ENCODE assay signal across 1 cellular context in the genomic region with DNA sequence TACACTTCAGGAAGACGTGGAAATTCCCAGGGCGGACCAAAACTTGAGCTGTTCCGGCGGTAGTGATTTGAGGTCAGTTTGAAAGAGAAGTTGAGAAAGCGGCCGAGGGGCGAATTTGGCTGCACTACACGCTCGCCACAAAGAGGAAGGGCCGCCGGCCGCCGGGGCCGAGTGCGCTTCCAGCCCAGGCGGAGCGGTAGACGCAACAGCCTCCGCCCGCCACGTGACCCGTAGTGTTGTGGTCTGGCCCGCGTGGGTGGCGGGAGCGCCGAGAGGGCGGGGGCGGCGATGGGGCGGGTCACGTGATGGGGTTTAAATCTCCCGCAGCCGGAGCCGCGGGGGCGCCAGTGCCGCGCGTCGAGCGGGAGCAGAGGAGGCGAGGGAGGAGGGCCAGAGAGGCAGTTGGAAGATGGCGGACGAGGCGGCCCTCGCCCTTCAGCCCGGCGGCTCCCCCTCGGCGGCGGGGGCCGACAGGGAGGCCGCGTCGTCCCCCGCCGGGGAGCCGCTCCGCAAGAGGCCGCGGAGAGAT.
A peak's percentile ranks its signal among the peaks of the same experiment; 100 is the strongest.
TF ChIP-seq lines count a peak whose summit lies in the region.

A gene (plus strand): TSS at position 344 of the 529 bp plus-strand sequence. CDS start 66 bp downstream, at position 410.

TF ChIP-seq in HepG2, 621 proteins besides CTCF, POLR2A, EP300 and RAD21 (continued from another document and continues in another):
- TF ChIP-seq, protein P1, sequence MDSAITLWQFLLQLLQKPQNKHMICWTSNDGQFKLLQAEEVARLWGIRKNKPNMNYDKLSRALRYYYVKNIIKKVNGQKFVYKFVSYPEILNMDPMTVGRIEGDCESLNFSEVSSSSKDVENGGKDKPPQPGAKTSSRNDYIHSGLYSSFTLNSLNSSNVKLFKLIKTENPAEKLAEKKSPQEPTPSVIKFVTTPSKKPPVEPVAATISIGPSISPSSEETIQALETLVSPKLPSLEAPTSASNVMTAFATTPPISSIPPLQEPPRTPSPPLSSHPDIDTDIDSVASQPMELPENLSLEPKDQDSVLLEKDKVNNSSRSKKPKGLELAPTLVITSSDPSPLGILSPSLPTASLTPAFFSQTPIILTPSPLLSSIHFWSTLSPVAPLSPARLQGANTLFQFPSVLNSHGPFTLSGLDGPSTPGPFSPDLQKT (CRISPR knock-in tag; IDR thresholded peaks at IDR 0.05; ENCODE audit: borderline replicate concordance): no peak
- TF ChIP-seq, protein P2, sequence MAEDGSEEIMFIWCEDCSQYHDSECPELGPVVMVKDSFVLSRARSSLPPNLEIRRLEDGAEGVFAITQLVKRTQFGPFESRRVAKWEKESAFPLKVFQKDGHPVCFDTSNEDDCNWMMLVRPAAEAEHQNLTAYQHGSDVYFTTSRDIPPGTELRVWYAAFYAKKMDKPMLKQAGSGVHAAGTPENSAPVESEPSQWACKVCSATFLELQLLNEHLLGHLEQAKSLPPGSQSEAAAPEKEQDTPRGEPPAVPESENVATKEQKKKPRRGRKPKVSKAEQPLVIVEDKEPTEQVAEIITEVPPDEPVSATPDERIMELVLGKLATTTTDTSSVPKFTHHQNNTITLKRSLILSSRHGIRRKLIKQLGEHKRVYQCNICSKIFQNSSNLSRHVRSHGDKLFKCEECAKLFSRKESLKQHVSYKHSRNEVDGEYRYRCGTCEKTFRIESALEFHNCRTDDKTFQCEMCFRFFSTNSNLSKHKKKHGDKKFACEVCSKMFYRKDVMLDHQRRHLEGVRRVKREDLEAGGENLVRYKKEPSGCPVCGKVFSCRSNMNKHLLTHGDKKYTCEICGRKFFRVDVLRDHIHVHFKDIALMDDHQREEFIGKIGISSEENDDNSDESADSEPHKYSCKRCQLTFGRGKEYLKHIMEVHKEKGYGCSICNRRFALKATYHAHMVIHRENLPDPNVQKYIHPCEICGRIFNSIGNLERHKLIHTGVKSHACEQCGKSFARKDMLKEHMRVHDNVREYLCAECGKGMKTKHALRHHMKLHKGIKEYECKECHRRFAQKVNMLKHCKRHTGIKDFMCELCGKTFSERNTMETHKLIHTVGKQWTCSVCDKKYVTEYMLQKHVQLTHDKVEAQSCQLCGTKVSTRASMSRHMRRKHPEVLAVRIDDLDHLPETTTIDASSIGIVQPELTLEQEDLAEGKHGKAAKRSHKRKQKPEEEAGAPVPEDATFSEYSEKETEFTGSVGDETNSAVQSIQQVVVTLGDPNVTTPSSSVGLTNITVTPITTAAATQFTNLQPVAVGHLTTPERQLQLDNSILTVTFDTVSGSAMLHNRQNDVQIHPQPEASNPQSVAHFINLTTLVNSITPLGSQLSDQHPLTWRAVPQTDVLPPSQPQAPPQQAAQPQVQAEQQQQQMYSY (CRISPR knock-in tag; IDR thresholded peaks at IDR 0.05): no peak
- TF ChIP-seq CEBPG (CRISPR knock-in tag; IDR thresholded peaks at IDR 0.05) (peak; percentile 76), ZNF160 (CRISPR knock-in tag; IDR thresholded peaks at IDR 0.05) (no peak; the same call in 1 of the 2 replicates), ZSCAN20 (CRISPR knock-in tag; IDR thresholded peaks at IDR 0.05; ENCODE audit: borderline replicate concordance) (0 out of 2 replicates have a peak, but pooled peaks have one; percentile 68), ZNF225 (CRISPR knock-in tag; IDR thresholded peaks at IDR 0.05) (peak; percentile 72; the same call in 1 of the 2 replicates), ZNF260 (CRISPR knock-in tag; IDR thresholded peaks at IDR 0.05; ENCODE audit: borderline replicate concordance, low read depth) (no peak), SUZ12 (IDR thresholded peaks at IDR 0.05; ENCODE audit: low read depth, low read length) (no peak), KLF16 (CRISPR knock-in tag; IDR thresholded peaks at IDR 0.05) (peak in 1 of 2 experiments; percentile 94; a peak in 2 of 4 replicates), MAFF (IDR thresholded peaks at IDR 0.05; ENCODE audit: low read depth, low read length) (no peak), KAT8 (CRISPR knock-in tag; IDR thresholded peaks at IDR 0.05) (peak; percentile 83), ZFP90 (CRISPR knock-in tag; IDR thresholded peaks at IDR 0.05; ENCODE audit: borderline replicate concordance) (no peak), ZNF20 (CRISPR knock-in tag; IDR thresholded peaks at IDR 0.05) (no peak), RXRA (CRISPR knock-in tag; IDR thresholded peaks at IDR 0.05) (no peak; the same call in 1 of the 2 replicates), BORCS8-MEF2B (CRISPR knock-in tag; IDR thresholded peaks at IDR 0.05) (peak; percentile 97), TARDBP (CRISPR knock-in tag; IDR thresholded peaks at IDR 0.05) (peak; percentile 88), ZNF644 (CRISPR knock-in tag; IDR thresholded peaks at IDR 0.05; ENCODE audit: low read depth) (no peak), MTA1 (CRISPR knock-in tag; IDR thresholded peaks at IDR 0.05; ENCODE audit: borderline replicate concordance) (no peak), CBFB (CRISPR knock-in tag; IDR thresholded peaks at IDR 0.05) (peak; percentile 96), CAMTA2 (CRISPR knock-in tag; IDR thresholded peaks at IDR 0.05; ENCODE audit: borderline replicate concordance) (peak; percentile 68; the same call in 1 of the 2 replicates), ZC3H4 (CRISPR knock-in tag; IDR thresholded peaks at IDR 0.05; ENCODE audit: borderline replicate concordance) (no peak)
- TF ChIP-seq, protein P3, sequence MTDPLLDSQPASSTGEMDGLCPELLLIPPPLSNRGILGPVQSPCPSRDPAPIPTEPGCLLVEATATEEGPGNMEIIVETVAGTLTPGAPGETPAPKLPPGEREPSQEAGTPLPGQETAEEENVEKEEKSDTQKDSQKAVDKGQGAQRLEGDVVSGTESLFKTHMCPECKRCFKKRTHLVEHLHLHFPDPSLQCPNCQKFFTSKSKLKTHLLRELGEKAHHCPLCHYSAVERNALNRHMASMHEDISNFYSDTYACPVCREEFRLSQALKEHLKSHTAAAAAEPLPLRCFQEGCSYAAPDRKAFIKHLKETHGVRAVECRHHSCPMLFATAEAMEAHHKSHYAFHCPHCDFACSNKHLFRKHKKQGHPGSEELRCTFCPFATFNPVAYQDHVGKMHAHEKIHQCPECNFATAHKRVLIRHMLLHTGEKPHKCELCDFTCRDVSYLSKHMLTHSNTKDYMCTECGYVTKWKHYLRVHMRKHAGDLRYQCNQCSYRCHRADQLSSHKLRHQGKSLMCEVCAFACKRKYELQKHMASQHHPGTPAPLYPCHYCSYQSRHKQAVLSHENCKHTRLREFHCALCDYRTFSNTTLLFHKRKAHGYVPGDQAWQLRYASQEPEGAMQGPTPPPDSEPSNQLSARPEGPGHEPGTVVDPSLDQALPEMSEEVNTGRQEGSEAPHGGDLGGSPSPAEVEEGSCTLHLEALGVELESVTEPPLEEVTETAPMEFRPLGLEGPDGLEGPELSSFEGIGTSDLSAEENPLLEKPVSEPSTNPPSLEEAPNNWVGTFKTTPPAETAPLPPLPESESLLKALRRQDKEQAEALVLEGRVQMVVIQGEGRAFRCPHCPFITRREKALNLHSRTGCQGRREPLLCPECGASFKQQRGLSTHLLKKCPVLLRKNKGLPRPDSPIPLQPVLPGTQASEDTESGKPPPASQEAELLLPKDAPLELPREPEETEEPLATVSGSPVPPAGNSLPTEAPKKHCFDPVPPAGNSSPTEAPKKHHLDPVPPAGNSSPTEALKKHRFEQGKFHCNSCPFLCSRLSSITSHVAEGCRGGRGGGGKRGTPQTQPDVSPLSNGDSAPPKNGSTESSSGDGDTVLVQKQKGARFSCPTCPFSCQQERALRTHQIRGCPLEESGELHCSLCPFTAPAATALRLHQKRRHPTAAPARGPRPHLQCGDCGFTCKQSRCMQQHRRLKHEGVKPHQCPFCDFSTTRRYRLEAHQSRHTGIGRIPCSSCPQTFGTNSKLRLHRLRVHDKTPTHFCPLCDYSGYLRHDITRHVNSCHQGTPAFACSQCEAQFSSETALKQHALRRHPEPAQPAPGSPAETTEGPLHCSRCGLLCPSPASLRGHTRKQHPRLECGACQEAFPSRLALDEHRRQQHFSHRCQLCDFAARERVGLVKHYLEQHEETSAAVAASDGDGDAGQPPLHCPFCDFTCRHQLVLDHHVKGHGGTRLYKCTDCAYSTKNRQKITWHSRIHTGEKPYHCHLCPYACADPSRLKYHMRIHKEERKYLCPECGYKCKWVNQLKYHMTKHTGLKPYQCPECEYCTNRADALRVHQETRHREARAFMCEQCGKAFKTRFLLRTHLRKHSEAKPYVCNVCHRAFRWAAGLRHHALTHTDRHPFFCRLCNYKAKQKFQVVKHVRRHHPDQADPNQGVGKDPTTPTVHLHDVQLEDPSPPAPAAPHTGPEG (CRISPR knock-in tag; IDR thresholded peaks at IDR 0.05): no peak
- TF ChIP-seq, protein P4, sequence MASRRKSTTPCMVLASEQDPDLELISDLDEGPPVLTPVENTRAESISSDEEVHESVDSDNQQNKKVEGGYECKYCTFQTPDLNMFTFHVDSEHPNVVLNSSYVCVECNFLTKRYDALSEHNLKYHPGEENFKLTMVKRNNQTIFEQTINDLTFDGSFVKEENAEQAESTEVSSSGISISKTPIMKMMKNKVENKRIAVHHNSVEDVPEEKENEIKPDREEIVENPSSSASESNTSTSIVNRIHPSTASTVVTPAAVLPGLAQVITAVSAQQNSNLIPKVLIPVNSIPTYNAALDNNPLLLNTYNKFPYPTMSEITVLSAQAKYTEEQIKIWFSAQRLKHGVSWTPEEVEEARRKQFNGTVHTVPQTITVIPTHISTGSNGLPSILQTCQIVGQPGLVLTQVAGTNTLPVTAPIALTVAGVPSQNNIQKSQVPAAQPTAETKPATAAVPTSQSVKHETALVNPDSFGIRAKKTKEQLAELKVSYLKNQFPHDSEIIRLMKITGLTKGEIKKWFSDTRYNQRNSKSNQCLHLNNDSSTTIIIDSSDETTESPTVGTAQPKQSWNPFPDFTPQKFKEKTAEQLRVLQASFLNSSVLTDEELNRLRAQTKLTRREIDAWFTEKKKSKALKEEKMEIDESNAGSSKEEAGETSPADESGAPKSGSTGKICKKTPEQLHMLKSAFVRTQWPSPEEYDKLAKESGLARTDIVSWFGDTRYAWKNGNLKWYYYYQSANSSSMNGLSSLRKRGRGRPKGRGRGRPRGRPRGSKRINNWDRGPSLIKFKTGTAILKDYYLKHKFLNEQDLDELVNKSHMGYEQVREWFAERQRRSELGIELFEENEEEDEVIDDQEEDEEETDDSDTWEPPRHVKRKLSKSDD (CRISPR knock-in tag; IDR thresholded peaks at IDR 0.05; ENCODE audit: low read depth): peak; percentile 85
- TF ChIP-seq, protein P5, sequence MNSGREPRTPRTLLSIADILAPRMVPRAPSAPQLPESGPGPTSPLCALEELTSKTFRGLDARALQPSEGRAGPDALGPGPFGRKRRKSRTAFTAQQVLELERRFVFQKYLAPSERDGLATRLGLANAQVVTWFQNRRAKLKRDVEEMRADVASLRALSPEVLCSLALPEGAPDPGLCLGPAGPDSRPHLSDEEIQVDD (CRISPR knock-in tag; IDR thresholded peaks at IDR 0.05; ENCODE audit: borderline replicate concordance): no peak
- TF ChIP-seq, protein P6, sequence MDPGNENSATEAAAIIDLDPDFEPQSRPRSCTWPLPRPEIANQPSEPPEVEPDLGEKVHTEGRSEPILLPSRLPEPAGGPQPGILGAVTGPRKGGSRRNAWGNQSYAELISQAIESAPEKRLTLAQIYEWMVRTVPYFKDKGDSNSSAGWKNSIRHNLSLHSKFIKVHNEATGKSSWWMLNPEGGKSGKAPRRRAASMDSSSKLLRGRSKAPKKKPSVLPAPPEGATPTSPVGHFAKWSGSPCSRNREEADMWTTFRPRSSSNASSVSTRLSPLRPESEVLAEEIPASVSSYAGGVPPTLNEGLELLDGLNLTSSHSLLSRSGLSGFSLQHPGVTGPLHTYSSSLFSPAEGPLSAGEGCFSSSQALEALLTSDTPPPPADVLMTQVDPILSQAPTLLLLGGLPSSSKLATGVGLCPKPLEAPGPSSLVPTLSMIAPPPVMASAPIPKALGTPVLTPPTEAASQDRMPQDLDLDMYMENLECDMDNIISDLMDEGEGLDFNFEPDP (CRISPR knock-in tag; conservative IDR thresholded peaks at IDR 0.05): no peak
- TF ChIP-seq, protein P7, sequence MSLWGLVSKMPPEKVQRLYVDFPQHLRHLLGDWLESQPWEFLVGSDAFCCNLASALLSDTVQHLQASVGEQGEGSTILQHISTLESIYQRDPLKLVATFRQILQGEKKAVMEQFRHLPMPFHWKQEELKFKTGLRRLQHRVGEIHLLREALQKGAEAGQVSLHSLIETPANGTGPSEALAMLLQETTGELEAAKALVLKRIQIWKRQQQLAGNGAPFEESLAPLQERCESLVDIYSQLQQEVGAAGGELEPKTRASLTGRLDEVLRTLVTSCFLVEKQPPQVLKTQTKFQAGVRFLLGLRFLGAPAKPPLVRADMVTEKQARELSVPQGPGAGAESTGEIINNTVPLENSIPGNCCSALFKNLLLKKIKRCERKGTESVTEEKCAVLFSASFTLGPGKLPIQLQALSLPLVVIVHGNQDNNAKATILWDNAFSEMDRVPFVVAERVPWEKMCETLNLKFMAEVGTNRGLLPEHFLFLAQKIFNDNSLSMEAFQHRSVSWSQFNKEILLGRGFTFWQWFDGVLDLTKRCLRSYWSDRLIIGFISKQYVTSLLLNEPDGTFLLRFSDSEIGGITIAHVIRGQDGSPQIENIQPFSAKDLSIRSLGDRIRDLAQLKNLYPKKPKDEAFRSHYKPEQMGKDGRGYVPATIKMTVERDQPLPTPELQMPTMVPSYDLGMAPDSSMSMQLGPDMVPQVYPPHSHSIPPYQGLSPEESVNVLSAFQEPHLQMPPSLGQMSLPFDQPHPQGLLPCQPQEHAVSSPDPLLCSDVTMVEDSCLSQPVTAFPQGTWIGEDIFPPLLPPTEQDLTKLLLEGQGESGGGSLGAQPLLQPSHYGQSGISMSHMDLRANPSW (CRISPR knock-in tag; IDR thresholded peaks at IDR 0.05; ENCODE audit: borderline replicate concordance): no peak; the same call in 1 of the 2 replicates
- TF ChIP-seq, protein P8, sequence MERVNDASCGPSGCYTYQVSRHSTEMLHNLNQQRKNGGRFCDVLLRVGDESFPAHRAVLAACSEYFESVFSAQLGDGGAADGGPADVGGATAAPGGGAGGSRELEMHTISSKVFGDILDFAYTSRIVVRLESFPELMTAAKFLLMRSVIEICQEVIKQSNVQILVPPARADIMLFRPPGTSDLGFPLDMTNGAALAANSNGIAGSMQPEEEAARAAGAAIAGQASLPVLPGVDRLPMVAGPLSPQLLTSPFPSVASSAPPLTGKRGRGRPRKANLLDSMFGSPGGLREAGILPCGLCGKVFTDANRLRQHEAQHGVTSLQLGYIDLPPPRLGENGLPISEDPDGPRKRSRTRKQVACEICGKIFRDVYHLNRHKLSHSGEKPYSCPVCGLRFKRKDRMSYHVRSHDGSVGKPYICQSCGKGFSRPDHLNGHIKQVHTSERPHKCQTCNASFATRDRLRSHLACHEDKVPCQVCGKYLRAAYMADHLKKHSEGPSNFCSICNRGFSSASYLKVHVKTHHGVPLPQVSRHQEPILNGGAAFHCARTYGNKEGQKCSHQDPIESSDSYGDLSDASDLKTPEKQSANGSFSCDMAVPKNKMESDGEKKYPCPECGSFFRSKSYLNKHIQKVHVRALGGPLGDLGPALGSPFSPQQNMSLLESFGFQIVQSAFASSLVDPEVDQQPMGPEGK (CRISPR knock-in tag; IDR thresholded peaks at IDR 0.05): peak; percentile 97
